ENCODE assay signal across 8 cellular contexts in genomic region chrX:48918644-48919340, GRCh38. TPM values are rescaled to one million over a fixed set of nuclear protein-coding genes. Genes with fewer than 3 reads are reported as not detected.
A peak's percentile ranks its signal among the peaks of the same experiment; 100 is the strongest.
DNase-seq lines count a peak whose midpoint lies in the region; ATAC-seq and FAIRE-seq lines count a peak whose summit lies in the region.

Gene PIM2 (minus strand): TSS chrX:48919024. CDS start chrX:48918834, 190 bp downstream.

- FAIRE-seq in GM18507 (lab: Jason Lieb, UNC): peak; percentile 100

- DNase-seq in GM18507 (ENCODE audit: extremely low spot score, insufficient read length, low read depth) (peak; percentile 70), NCI-H2029 (lab: John Stamatoyannopoulos, UW) (peak; percentile 95), anterior cingulate cortex (lab: John Stamatoyannopoulos, UW) (peak; percentile 7 to 90 (median 71)), hepatic stellate cell (ENCODE audit: low spot score) (peak; percentile 73), renal cortical epithelial cell (ENCODE audit: low read depth) (peak; percentile 91), cortex of kidney (lab: John Stamatoyannopoulos, UW) (no peak)

- intact Hi-C loops in T-helper 2 cell treated with Interferon-gamma antibody and Interleukin-4, amounts not matched to agents 100 ng/mL and 5 ng/mL, for 36 hours (cut with micrococcal nuclease): loop anchor here (1.0 to 10.0 kb wide), 5 partner anchors 19 to 274 kb away; partner anchors contain the start of gene GRIPAP1

- peak; percentile 70 for ATAC-seq in HG02981 (IDR thresholded peaks at IDR 0.05; ENCODE audit: unreplicated experiment)

RNA-seq across cellular contexts. Expression of gene PIM2, which starts in this region (rescaled TPM):
- total RNA-seq in T-helper 2 cell treated with Interferon-gamma antibody and Interleukin-4, amounts not matched to agents 100 ng/mL and 5 ng/mL, for 36 hours: 196 TPM in 2 replicates
- 14.1 and 17.2 TPM in 2 replicates for total RNA-seq in renal cortical epithelial cell

Comparison
In these comparisons a context has a peak if more than half of its experiments do, and no peak if none do; other contexts are left out.
1. RNA of gene PIM2 (total RNA-seq): 196 TPM in T-helper 2 cell treated with Interferon-gamma antibody and Interleukin-4, amounts not matched to agents 100 ng/mL and 5 ng/mL, for 36 hours; 14.1 to 17.2 TPM in renal cortical epithelial cell; every median in the first group is over 10 times any median in the second.